ENCODE assay signal across 13 cellular contexts in the genomic region with DNA sequence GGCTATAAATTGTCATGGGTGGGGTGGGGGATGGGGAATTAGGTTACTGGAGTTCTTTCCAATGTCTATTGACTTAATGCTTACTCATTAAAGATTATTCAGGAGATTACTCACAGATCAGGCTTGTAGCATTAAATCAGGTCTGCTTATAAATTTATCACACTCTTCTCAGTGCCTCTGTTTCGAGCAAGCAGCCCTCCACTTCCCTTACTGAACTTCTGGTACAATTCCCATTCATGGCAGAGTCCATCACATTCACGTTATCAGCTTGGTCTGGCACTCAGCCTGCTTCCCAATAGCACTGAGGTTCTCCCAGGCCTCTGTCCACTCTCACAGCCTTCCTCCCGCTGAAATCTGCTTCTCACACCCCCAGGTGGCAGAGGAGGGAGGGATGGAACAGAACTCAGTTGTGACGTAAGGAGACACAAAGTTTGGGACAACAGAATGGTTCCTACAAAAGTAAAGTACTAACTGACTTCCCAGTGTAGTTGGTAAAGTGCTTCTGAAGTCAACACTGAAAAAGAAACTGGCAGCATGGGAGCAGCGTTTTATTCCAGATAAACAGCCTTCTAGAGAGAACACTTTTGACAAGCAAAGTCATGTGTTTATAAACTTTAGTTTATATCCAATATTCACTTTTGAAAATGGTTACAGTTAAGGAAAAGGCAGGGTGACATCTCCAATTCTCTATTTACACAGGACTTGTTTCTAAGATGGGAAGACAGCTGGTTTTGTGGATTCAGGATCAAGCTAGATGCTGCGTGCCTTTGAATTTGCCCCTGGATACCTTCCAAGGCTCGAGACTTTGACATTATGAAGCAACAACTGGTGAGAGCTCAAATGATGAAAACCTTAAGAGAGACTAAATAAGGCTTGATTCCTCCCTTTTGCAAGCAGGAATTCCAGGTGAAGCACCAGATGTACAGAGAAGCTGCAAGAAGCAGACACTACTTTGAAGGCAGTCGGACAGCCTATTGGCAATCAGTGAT.
DNase-seq lines count a peak whose midpoint lies in the region; ATAC-seq and TF ChIP-seq lines count a peak whose summit lies in the region.
"Had no signal": no experiment of that assay in that cellular context is flagged by ENCODE, and none has a peak within 500 bp of the region (broad histone marks: within the 10 kb centered on the region; RNA-seq: fewer than 3 reads in every experiment).

No MANE protein-coding gene starts in this region.

- TF ChIP-seq CTCF in astrocyte of the cerebellum (IDR thresholded peaks at IDR 0.05; ENCODE audit: low read depth, low read length, missing control alignments) (no peak), heart right ventricle (IDR thresholded peaks at IDR 0.05) (no peak)

- 30 to 40% methylated on average over 8 of the region's 8 CpGs for whole genome bisulfite sequencing in heart right ventricle, 2 donors

- H3K4me3 ChIP-seq in astrocyte of the cerebellum (ENCODE audit: low read depth, low read length): no peak overlapping the region
- H3K4me3 ChIP-seq in heart right ventricle: no peak overlapping the region
- H3K4me3 ChIP-seq in skeletal muscle cell (ENCODE audit: low read depth, low read length): no peak overlapping the region
- H3K4me3 ChIP-seq: K562, skin epidermis had no signal

- peaks cover 7 to 31% (median 18%) of the 10 kb centered on the region in 9 donors for H3K4me1 ChIP-seq in heart right ventricle

- peak overlapping the region in 5 of 10 donors; percentile 4 to 62 (median 24) for H3K27ac ChIP-seq in heart right ventricle

- ATAC-seq in heart right ventricle (peak in 6 of 8 donors; percentile 29 to 74 (median 66)), HG03571 (IDR thresholded peaks at IDR 0.05; ENCODE audit: unreplicated experiment) (no peak)
- ATAC-seq: K562 had no signal

- in situ Hi-C loops in astrocyte of the cerebellum (cut with HindIII; ENCODE audit: low sequenced_read_pairs): no loop called here

- intact Hi-C loops in heart right ventricle (cut with DNase I): no loop called here

- peaks cover 0 to 4% (median 0%) of the 10 kb centered on the region in 9 donors for H3K36me3 ChIP-seq in heart right ventricle

- H3K27me3 ChIP-seq in heart right ventricle: no peaks in the 10 kb centered on the region

- H3K9me3 ChIP-seq in heart right ventricle: no peaks in the 10 kb centered on the region

- DNase-seq in HCEC 1CT: peak; percentile 66
- peak; percentile 35 for DNase-seq in astrocyte of the cerebellum (ENCODE audit: low read depth)
- peak; percentile 20 to 33 for DNase-seq in heart right ventricle
- peak; percentile 45 for DNase-seq in skeletal muscle cell (ENCODE audit: low read depth)
- DNase-seq in NCI-H2107 treated with DMSO at 0.1 percent for 48 hours (lab: John Stamatoyannopoulos, UW; ENCODE audit: unreplicated experiment): no peak
- no peak for DNase-seq in RPMI8226
- no peak for DNase-seq in SKM-1 (lab: John Stamatoyannopoulos, UW; ENCODE audit: unreplicated experiment)
- DNase-seq: activated CD4-positive, alpha-beta T cell treated with anti-CD3 and anti-CD28 coated beads, Interleukin-2, amount 10 ng/mL, durations not matched to agents 24 days and 14 days; DND-41; NCI-H345 had no signal

Comparison
In these comparisons a context has a peak if more than half of its experiments do, and no peak if none do; other contexts are left out.
1. DNase-seq: peak in HCEC 1CT (single experiment), astrocyte of the cerebellum (single experiment), heart right ventricle (2 of 2) and skeletal muscle cell (single experiment); none in NCI-H2107 treated with DMSO at 0.1 percent for 48 hours (single experiment), RPMI8226 (single experiment) and SKM-1 (single experiment).